In the genomic region with DNA sequence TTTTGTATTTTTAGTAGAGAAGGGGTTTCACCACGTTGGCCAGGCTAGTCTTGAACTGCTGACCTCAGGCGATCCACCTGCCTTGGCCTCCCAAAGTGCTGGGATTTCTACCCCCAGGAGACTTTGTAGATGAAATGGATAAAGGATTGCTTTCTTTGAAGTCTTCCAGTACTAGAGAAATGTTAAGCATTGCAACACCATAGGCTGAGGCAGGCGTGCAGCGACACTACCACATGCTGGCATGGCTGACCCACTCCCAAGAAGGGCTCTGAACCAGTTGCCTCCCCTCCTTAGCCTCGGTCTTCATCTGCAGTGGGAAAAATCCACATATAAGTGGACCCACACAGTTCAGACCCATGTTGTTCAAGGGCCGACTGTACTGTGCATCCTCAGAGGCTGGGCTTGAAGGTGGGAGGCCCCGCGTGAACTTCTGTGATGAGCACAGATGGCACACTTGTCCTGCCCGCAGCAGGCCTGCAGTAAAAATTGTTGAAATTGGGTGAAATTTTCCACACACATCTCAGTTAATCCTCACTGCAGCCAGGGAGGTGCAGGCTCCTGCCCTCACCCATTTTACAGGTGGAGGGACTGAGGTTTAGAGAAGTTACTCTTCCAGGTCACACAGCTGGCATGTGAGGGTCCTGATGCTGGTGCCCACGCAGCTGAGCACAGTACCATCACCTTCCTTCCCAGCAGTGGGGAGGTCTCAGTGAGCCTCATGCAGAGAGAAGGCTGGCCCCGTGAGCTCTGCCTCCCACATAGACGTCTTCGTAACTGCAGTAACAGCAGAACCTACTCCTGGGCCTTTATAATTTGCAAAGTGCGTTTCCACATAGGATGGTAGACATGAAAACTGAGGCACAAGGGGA, we compare ENCODE assay signal across 13 cellular contexts. TPM values are rescaled to one million over a fixed set of nuclear protein-coding genes. Genes with fewer than 3 reads are reported as not detected.
"Had no signal": no experiment of that assay in that cellular context is flagged by ENCODE, and none has a peak within 500 bp of the region (broad histone marks: within the 10 kb centered on the region; RNA-seq: fewer than 3 reads in every experiment).

No MANE protein-coding gene starts in this region.

- FAIRE-seq: frontal cortex had no signal

- H3K36me3 ChIP-seq: cardiac muscle cell had no signal

- H3K27ac Mint-ChIP-seq: mesothelial cell of epicardium; progenitor cell of endocrine pancreas; stimulated activated naive CD8-positive, alpha-beta T cell treated with anti-CD3 and anti-CD28 coated beads, Interleukin-15, Interleukin-2, amounts not matched to agents 100 ng/mL and 50 ng/mL, for 24 hours; T-helper 2 cell treated with Interferon-gamma antibody and Interleukin-4, amounts not matched to agents 5 μg/mL and 100 μg/mL, for 36 hours had no signal

- H3K4me3 Mint-ChIP-seq: mesothelial cell of epicardium; stimulated activated naive CD8-positive, alpha-beta T cell treated with anti-CD3 and anti-CD28 coated beads, Interleukin-15, Interleukin-2, amounts not matched to agents 100 ng/mL and 50 ng/mL, for 24 hours; T-helper 2 cell treated with Interferon-gamma antibody and Interleukin-4, amounts not matched to agents 5 μg/mL and 100 μg/mL, for 36 hours had no signal

- H2AFZ ChIP-seq: hepatocyte had no signal

- H3K4me3 ChIP-seq: cardiac muscle cell, hepatocyte had no signal

- H3K79me2 ChIP-seq: hepatocyte had no signal

- H3K27me3 ChIP-seq: cardiac muscle cell, hepatocyte had no signal

- H3K27ac ChIP-seq: cardiac muscle cell, hepatocyte had no signal

- H3K9me3 Mint-ChIP-seq: T-helper 2 cell treated with Interferon-gamma antibody and Interleukin-4, amounts not matched to agents 5 μg/mL and 100 μg/mL, for 36 hours had no signal

- DNase-seq: activated CD4-positive, alpha-beta T cell treated with anti-CD3 and anti-CD28 coated beads, Interleukin-2, amount 50 U/mL, for 1 hour; activated gamma-delta T cell treated with Interleukin-2 at 50 U/mL for 16 hours; cortex of kidney; effector CD8-positive, alpha-beta T cell; stimulated activated CD4-positive, alpha-beta T cell treated with anti-CD3 and anti-CD28 coated beads, Interleukin-2, amount 100 ng/mL, for 48 hours had no signal

- H3K4me2 ChIP-seq: hepatocyte had no signal

RNA-seq across cellular contexts. Expression of gene HTRA3, which starts 35.5 kb away (rescaled TPM):
- total RNA-seq: activated CD8-positive, alpha-beta memory T cell treated with anti-CD3 and anti-CD28 coated beads for 36 hours had no signal
